In the genomic region with DNA sequence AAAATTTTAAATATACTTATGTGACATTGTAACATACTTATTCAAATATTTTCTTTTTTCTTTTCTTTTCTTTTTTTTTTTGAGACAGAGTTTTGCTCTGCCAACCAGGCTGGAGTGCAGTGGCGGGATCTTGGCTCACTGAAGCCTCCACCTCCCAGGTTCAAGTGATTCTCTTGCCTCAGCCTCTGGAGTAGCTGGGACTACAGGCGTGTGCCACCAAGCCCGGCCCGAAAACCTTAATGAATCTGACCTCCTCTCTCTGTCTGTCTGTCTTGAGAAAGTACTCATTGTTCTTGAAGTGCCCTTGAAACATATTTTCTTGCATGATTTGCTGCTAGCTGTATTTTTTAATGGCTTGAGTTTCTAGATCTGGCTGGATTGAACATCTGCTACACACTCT, we compare ENCODE assay signal across 27 cellular contexts.
"Had no signal": no experiment of that assay in that cellular context is flagged by ENCODE, and none has a peak within 500 bp of the region (broad histone marks: within the 10 kb centered on the region; RNA-seq: fewer than 3 reads in every experiment).

No MANE protein-coding gene starts in this region.

- H3K27me3 ChIP-seq: hepatocyte, pancreas, stomach, tibial artery, uterus had no signal

- ATAC-seq: left colon; naive thymus-derived CD8-positive, alpha-beta T cell; pancreas; right cardiac atrium; sciatic nerve; stimulated activated naive B cell treated with anti-CD40 and anti-IgM and Interleukin-4, amounts not matched to agents 10 μg/mL and 1 μg/mL and 100 μg/mL, for 72 hours; stimulated activated naive CD8-positive, alpha-beta T cell treated with anti-CD3 and anti-CD28 coated beads, Interleukin-15, Interleukin-2, amounts not matched to agents 100 U/mL and 50 U/mL, for 24 hours had no signal

- H3K9me3 Mint-ChIP-seq: naive thymus-derived CD8-positive, alpha-beta T cell; neural crest cell; stimulated activated naive B cell treated with anti-CD40 and anti-IgM and Interleukin-4, amounts not matched to agents 10 μg/mL and 1 μg/mL and 100 μg/mL, for 72 hours had no signal

- H3K4me3 ChIP-seq: hepatocyte, left ventricle myocardium inferior, pancreas, prostate gland, skin epidermis, stomach, thoracic aorta, tibial artery, uterus had no signal

- H3K36me3 Mint-ChIP-seq: naive thymus-derived CD8-positive, alpha-beta T cell had no signal

- H3K27ac ChIP-seq: hepatocyte, left ventricle myocardium inferior, pancreas, prostate gland, skin epidermis, stomach, thoracic aorta, tibial artery, uterus had no signal

- H3K36me3 ChIP-seq: left ventricle myocardium inferior, pancreas, prostate gland, stomach, thoracic aorta, tibial artery, uterus had no signal

- H3K9me3 ChIP-seq: left ventricle myocardium inferior, pancreas, prostate gland, stomach, thoracic aorta, tibial artery, uterus had no signal

- H3K4me1 ChIP-seq: left ventricle myocardium inferior, pancreas, prostate gland, stomach, tibial artery, uterus had no signal

- H3K27ac Mint-ChIP-seq: naive thymus-derived CD8-positive, alpha-beta T cell; nephron; stimulated activated naive B cell treated with anti-CD40 and anti-IgM and Interleukin-4, amounts not matched to agents 10 μg/mL and 1 μg/mL and 100 μg/mL, for 72 hours had no signal

- DNase-seq: left colon; left ventricle myocardium inferior; mammary epithelial cell; mesenchymal stem cell; naive thymus-derived CD8-positive, alpha-beta T cell; nucleus accumbens; pancreas; posterior cingulate gyrus; retina; right cardiac atrium; stimulated activated CD4-positive, alpha-beta T cell treated with anti-CD3 and anti-CD28 coated beads, Interleukin-12 subunit alpha, Interleukin-12 subunit beta, amount 100 ng/mL, for 4 hours; stimulated activated CD4-positive, alpha-beta T cell treated with anti-CD3 and anti-CD28 coated beads, Interleukin-15, amount 100 ng/mL, for 24 hours; stimulated activated CD4-positive, alpha-beta T cell treated with anti-CD3 and anti-CD28 coated beads, Interleukin-2, amount 100 ng/mL, for 24 hours; stimulated activated CD4-positive, alpha-beta T cell treated with anti-CD3 and anti-CD28 coated beads, Interleukin-4, amount 100 ng/mL, for 1 hour; stimulated activated naive B cell treated with anti-CD40 and anti-IgM and Interleukin-4, amounts not matched to agents 10 μg/mL and 1 μg/mL and 100 μg/mL, for 72 hours; stimulated activated naive CD8-positive, alpha-beta T cell treated with anti-CD3 and anti-CD28 coated beads, Interleukin-15, Interleukin-2, amounts not matched to agents 100 U/mL and 50 U/mL, for 24 hours; stomach; tibial artery; trophoblast cell; uterus had no signal

- H3K4me1 Mint-ChIP-seq: naive thymus-derived CD8-positive, alpha-beta T cell; nephron; stimulated activated naive B cell treated with anti-CD40 and anti-IgM and Interleukin-4, amounts not matched to agents 10 μg/mL and 1 μg/mL and 100 μg/mL, for 72 hours had no signal

- H3K4me3 Mint-ChIP-seq: naive thymus-derived CD8-positive, alpha-beta T cell; nephron; neural crest cell; stimulated activated naive B cell treated with anti-CD40 and anti-IgM and Interleukin-4, amounts not matched to agents 10 μg/mL and 1 μg/mL and 100 μg/mL, for 72 hours had no signal
